ENCODE assay signal across 21 cellular contexts in the genomic region with DNA sequence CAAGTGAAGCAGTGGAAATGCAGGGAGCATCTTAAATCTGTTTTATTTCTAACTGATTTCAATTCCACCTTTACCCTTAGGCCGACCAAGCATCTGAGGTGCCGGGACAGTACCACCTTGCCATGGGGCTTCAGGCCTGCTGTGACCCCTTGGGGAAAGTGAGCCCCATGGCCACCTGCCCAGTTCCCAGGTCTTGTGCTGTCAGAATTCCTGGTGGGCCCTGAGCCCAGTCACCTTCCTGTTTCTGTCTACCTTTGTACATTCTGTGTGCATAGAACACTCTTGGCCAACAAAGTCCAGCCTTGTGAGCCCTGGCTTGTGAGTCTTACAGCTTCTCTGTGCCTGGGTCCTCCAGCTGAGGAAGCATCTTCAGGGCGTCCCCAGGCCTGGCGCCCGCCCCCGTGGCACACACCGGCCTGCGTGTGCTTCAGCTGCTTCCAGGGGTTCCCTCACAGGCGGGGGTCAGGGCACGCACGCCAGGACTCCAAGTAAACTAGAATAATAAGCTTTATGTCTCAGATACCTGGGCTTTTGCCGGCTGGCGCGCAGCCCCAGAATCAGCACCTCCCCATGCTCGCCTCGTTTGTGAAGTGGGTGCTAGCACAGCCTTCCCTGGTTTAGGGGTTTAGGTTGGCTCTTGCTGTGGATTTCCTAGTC.
"Had no signal": no experiment of that assay in that cellular context is flagged by ENCODE, and none has a peak within 500 bp of the region (broad histone marks: within the 10 kb centered on the region; RNA-seq: fewer than 3 reads in every experiment).

No MANE protein-coding gene starts in this region.

- H3K27me3 Mint-ChIP-seq: activated naive CD8-positive, alpha-beta T cell treated with anti-CD3 and anti-CD28 coated beads for 36 hours; natural killer cell treated with Interleukin-12 subunit alpha and Interleukin-12 subunit beta and Interleukin-15 and Interleukin-18, amount 100 ng/mL, for 72 hours had no signal

- H3K27ac ChIP-seq: adrenal gland, brain microvascular endothelial cell, left ventricle myocardium inferior, psoas muscle, SK-N-MC had no signal

- H3K9me3 ChIP-seq: adrenal gland, heart left ventricle, left ventricle myocardium inferior, mucosa of descending colon, pancreas, psoas muscle, thoracic aorta had no signal

- H3K4me1 Mint-ChIP-seq: activated naive CD8-positive, alpha-beta T cell treated with anti-CD3 and anti-CD28 coated beads for 36 hours had no signal

- H3K4me3 Mint-ChIP-seq: activated naive CD4-positive, alpha-beta T cell treated with anti-CD3 and anti-CD28 coated beads for 36 hours; activated naive CD8-positive, alpha-beta T cell treated with anti-CD3 and anti-CD28 coated beads for 36 hours; natural killer cell treated with Interleukin-12 subunit alpha and Interleukin-12 subunit beta and Interleukin-15 and Interleukin-18, amount 100 ng/mL, for 72 hours had no signal

- H3K27me3 ChIP-seq: adrenal gland, brain microvascular endothelial cell, heart left ventricle, pancreas had no signal

- H3K36me3 Mint-ChIP-seq: activated naive CD8-positive, alpha-beta T cell treated with anti-CD3 and anti-CD28 coated beads for 36 hours had no signal

- DNase-seq: activated CD4-positive, alpha-beta T cell treated with anti-CD3 and anti-CD28 coated beads for 4 hours; activated CD4-positive, alpha-beta T cell treated with anti-CD3 and anti-CD28 coated beads, Interleukin-2, amount 50 U/mL, for 4 hours; activated effector memory CD4-positive, alpha-beta T cell treated with Interleukin-2 at 50 U/mL for 16 hours; activated naive CD4-positive, alpha-beta T cell treated with anti-CD3 and anti-CD28 coated beads for 36 hours; activated naive CD8-positive, alpha-beta T cell treated with anti-CD3 and anti-CD28 coated beads for 36 hours; brain microvascular endothelial cell; effector memory CD4-positive, alpha-beta T cell; erythroblast; foreskin fibroblast; heart left ventricle; left ventricle myocardium inferior; mucosa of descending colon; stimulated activated CD4-positive, alpha-beta T cell treated with anti-CD3 and anti-CD28 coated beads, Interleukin-15, amount 100 ng/mL, for 24 hours; stimulated activated naive CD4-positive, alpha-beta T cell treated with Interleukin-2 at 50 U/mL for 16 hours had no signal

- H3K27ac Mint-ChIP-seq: activated naive CD4-positive, alpha-beta T cell treated with anti-CD3 and anti-CD28 coated beads for 36 hours; activated naive CD8-positive, alpha-beta T cell treated with anti-CD3 and anti-CD28 coated beads for 36 hours; natural killer cell treated with Interleukin-12 subunit alpha and Interleukin-12 subunit beta and Interleukin-15 and Interleukin-18, amount 100 ng/mL, for 72 hours had no signal

- ATAC-seq: heart left ventricle; mucosa of descending colon; natural killer cell treated with Interleukin-12 subunit alpha and Interleukin-12 subunit beta and Interleukin-15 and Interleukin-18, amount 100 ng/mL, for 72 hours; psoas muscle had no signal

- H3K36me3 ChIP-seq: pancreas had no signal

- H3K9me3 Mint-ChIP-seq: activated naive CD4-positive, alpha-beta T cell treated with anti-CD3 and anti-CD28 coated beads for 36 hours; activated naive CD8-positive, alpha-beta T cell treated with anti-CD3 and anti-CD28 coated beads for 36 hours; natural killer cell treated with Interleukin-12 subunit alpha and Interleukin-12 subunit beta and Interleukin-15 and Interleukin-18, amount 100 ng/mL, for 72 hours had no signal

- H3K4me3 ChIP-seq: adrenal gland, heart left ventricle, left ventricle myocardium inferior, mucosa of descending colon, pancreas, psoas muscle, SK-N-MC, smooth muscle cell, thoracic aorta had no signal
